ENCODE assay signal across 8 cellular contexts in the genomic region with DNA sequence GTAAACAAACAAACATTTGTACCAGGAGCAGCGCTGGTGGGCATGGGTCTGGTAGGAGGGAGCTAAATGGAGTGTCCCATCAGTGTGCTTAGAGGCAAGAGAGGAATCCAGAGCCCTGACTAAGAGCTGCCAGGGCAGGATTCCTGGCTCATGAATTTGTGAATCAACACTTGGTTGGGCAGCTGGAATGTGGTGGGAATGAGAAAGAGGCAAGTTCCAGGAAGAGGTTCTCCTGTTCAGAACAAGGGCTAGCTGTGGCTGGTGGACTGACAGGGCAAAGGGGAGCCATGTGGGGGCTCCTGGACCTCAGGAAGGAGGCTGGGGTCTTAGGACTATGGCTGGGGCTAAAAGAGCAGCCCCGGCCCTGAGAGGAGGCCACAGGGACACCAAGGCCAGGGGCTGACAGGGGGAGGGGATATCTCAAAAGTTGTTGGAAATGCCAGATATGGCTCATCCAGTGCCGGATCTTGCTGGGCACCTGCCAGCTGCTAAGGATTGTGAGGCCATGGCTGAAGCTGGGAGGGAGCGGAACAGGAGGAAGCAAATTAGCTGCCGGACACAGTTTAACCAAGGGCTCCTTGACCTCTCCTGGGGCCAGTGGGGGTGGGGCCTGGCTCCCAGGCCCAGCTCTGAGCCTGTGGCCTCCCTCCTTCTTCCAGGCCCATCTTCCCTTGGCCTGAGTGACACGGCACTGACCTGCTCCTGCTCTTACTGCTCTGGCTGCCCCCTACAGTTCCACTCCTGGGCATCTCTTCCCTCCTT. TPM values are rescaled to one million over a fixed set of nuclear protein-coding genes. Genes with fewer than 3 reads are reported as not detected.
A peak's percentile ranks its signal among the peaks of the same experiment; 100 is the strongest.
DNase-seq lines count a peak whose midpoint lies in the region; ATAC-seq, FAIRE-seq and TF ChIP-seq lines count a peak whose summit lies in the region.

No MANE protein-coding gene starts in this region.

- ATAC-seq in SK-N-SH treated with all-trans-retinoic acid at 6 μM for 48 hours, result peak; percentile 93
- peak in 3 of 4 donors; percentile 14 to 82 (median 45) for ATAC-seq in pancreas

- WGBS in pancreas, 2 donors, result 64 to 75% methylated on average over 6 of the region's 6 CpGs

- no peaks in the 10 kb centered on the region for H3K36me3 ChIP-seq in pancreas
- H3K36me3 ChIP-seq in vagina, result no peaks in the 10 kb centered on the region

- H3K27me3 ChIP-seq in pancreas (no peaks in the 10 kb centered on the region), vagina (no peaks in the 10 kb centered on the region)

- FAIRE-seq in pancreas (lab: Jason Lieb, UNC), result no peak

- H3K4me3 ChIP-seq in fibroblast of villous mesenchyme (ENCODE audit: low read depth, low read length), result no peak overlapping the region
- H3K4me3 ChIP-seq in pancreas, result no peak overlapping the region
- no peak overlapping the region for H3K4me3 ChIP-seq in vagina

- intact Hi-C loops in pancreas (cut with DNase I), result no loop called here
- intact Hi-C loops in vagina (cut with DNase I), result no loop called here

- H3K27ac ChIP-seq in pancreas (peak overlapping the region in 1 of 4 donors; percentile 54), vagina (no peak overlapping the region)

- no peaks in the 10 kb centered on the region for H3K4me1 ChIP-seq in pancreas
- H3K4me1 ChIP-seq in vagina, result peaks cover 14% of the 10 kb centered on the region

- H3K9me3 ChIP-seq in pancreas (no peaks in the 10 kb centered on the region), vagina (no peaks in the 10 kb centered on the region)

- peak; percentile 98 for DNase-seq in EH (ENCODE audit: low read depth)
- peak; percentile 65 for DNase-seq in fibroblast of villous mesenchyme (ENCODE audit: low read depth)
- no peak for DNase-seq in pancreas
- no peak for DNase-seq in vagina (ENCODE audit: extremely low spot score in 2 of 2)
- no peak for DNase-seq in NK-92 (lab: John Stamatoyannopoulos, UW; ENCODE audit: unreplicated experiment)
- no peak for DNase-seq in GM19240 (ENCODE audit: insufficient read length, low spot score)
- no peak for DNase-seq in activated CD4-positive, alpha-beta T cell treated with anti-CD3 and anti-CD28 coated beads for 1 hour

- TF ChIP-seq CTCF in fibroblast of villous mesenchyme (IDR thresholded peaks at IDR 0.05; ENCODE audit: insufficient read depth, low read depth, low read length), result no peak
- no peak for TF ChIP-seq CTCF in pancreas (IDR thresholded peaks at IDR 0.05)
- no peak for TF ChIP-seq CTCF in vagina (IDR thresholded peaks at IDR 0.05)

- TF ChIP-seq POLR2A in vagina (IDR thresholded peaks at IDR 0.05), result no peak

TF ChIP-seq in SK-N-SH treated with all-trans-retinoic acid at 6 μM for 48 hours, 23 proteins besides CTCF, POLR2A, EP300 and RAD21:
- TF ChIP-seq ZNF8 (CRISPR knock-in tag; IDR thresholded peaks at IDR 0.05) (no peak), GLIS3 (CRISPR knock-in tag; IDR thresholded peaks at IDR 0.05) (no peak), OSR1 (CRISPR knock-in tag; IDR thresholded peaks at IDR 0.05) (no peak), SNAI2 (CRISPR knock-in tag; IDR thresholded peaks at IDR 0.05) (no peak), ZNF70 (CRISPR knock-in tag; IDR thresholded peaks at IDR 0.05) (no peak), ISL1 (CRISPR knock-in tag; IDR thresholded peaks at IDR 0.05) (no peak), ZNF565 (CRISPR knock-in tag; conservative IDR thresholded peaks at IDR 0.05; ENCODE audit: low read depth) (no peak), RARB (CRISPR knock-in tag; IDR thresholded peaks at IDR 0.05) (no peak), ZFP3 (CRISPR knock-in tag; IDR thresholded peaks at IDR 0.05) (no peak), ZFP30 (CRISPR knock-in tag; IDR thresholded peaks at IDR 0.05) (no peak)
- TF ChIP-seq, protein P1, sequence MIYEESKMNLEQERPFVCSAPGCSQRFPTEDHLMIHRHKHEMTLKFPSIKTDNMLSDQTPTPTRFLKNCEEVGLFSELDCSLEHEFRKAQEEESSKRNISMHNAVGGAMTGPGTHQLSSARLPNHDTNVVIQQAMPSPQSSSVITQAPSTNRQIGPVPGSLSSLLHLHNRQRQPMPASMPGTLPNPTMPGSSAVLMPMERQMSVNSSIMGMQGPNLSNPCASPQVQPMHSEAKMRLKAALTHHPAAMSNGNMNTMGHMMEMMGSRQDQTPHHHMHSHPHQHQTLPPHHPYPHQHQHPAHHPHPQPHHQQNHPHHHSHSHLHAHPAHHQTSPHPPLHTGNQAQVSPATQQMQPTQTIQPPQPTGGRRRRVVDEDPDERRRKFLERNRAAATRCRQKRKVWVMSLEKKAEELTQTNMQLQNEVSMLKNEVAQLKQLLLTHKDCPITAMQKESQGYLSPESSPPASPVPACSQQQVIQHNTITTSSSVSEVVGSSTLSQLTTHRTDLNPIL (CRISPR knock-in tag; IDR thresholded peaks at IDR 0.05; ENCODE audit: low read depth), result no peak
- TF ChIP-seq, protein P2, sequence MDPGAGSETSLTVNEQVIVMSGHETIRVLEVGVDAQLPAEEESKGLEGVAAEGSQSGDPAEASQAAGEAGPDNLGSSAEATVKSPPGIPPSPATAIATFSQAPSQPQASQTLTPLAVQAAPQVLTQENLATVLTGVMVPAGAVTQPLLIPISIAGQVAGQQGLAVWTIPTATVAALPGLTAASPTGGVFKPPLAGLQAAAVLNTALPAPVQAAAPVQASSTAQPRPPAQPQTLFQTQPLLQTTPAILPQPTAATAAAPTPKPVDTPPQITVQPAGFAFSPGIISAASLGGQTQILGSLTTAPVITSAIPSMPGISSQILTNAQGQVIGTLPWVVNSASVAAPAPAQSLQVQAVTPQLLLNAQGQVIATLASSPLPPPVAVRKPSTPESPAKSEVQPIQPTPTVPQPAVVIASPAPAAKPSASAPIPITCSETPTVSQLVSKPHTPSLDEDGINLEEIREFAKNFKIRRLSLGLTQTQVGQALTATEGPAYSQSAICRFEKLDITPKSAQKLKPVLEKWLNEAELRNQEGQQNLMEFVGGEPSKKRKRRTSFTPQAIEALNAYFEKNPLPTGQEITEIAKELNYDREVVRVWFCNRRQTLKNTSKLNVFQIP (CRISPR knock-in tag; IDR thresholded peaks at IDR 0.05; ENCODE audit: borderline replicate concordance, low read depth), result no peak

RNA-seq across cellular contexts. Expression of a gene that starts 14.6 kb away (rescaled TPM):
- 0.32 TPM in 1 of 2 replicates, not detected in the other for total RNA-seq in fibroblast of villous mesenchyme
- 1 to 10 TPM in 2 of 6 donors, under 1 TPM in 3, not detected in 1; 0.24 to 4.1 (median 0.98) TPM for total RNA-seq in pancreas
- polyA plus RNA-seq in pancreas, result under 1 TPM; 0.49 to 0.99 TPM
- 2.0 TPM for total RNA-seq in vagina

RNA-seq across cellular contexts. Expression of a gene that starts 39.4 kb away (rescaled TPM):
- under 0.01 TPM in 1 of 2 replicates, not detected in the other for total RNA-seq in fibroblast of villous mesenchyme
- 1 to 10 TPM in 1 of 6 donors, under 1 TPM in 5; 0.24 to 2.0 (median 0.63) TPM for total RNA-seq in pancreas
- polyA plus RNA-seq in pancreas, result under 1 TPM; 0.38 to 0.56 TPM
- 27.3 TPM for total RNA-seq in vagina

RNA-seq across cellular contexts. Expression of a gene that starts 50.6 kb away (rescaled TPM):
- total RNA-seq in fibroblast of villous mesenchyme (71.2 and 78.3 TPM in 2 replicates), pancreas (10 to 100 TPM in 2 of 6 donors, 1 to 10 TPM in 4; 7.0 to 21.1 (median 9.8) TPM), vagina (32.9 TPM)
- 10 to 100 TPM; 21.8 to 24.0 TPM for polyA plus RNA-seq in pancreas

Comparison
In these comparisons a context has a peak if more than half of its experiments do, and no peak if none do; other contexts are left out.
1. DNase-seq: peak in EH (single experiment) and fibroblast of villous mesenchyme (single experiment); none in pancreas (0 of 6), vagina (0 of 2), NK-92 (single experiment), GM19240 (single experiment) and activated CD4-positive, alpha-beta T cell treated with anti-CD3 and anti-CD28 coated beads for 1 hour (single experiment).